8 cellular contexts compared by ENCODE assay signal in the genomic region with DNA sequence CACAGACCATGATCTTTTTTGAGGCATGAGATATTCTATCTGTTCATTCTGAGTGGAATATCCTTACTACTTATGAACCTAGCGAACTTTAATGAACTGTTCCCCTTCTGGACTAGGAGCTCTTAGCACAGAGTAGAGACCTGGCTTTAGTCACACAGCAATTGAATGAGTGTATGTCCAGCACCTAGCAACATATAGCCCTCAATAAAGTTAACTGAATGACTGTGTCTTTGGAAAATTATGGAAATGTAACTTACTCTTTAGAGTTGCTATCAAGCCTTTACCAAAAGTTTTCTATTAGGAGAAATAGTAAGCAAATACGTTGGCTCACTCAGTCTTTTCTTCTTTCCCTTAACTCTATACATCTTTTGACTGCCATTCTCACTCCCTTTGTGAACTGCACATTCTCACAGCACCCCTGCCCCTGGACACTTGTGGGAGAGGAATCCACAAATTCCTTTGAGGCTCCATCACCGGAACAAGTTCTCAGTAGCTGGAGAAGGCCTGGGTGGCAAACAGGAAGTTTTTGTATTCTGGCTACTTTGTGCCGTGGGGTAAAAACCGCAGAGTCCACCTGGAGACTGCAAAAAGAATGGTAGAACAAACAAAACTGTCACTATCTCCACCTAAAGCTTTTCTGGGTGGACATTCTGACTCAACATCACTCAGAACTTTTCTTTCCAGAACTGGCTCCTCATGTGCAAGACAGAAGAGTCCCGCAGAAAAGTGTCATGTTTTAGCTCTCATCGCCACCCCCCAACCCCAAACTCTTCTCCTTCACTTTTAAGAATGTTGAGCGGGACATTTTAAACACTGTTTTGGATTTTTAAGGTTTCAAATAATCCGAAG. TPM values are rescaled to one million over a fixed set of nuclear protein-coding genes. Genes with fewer than 3 reads are reported as not detected.
DNase-seq lines count a peak whose midpoint lies in the region; ATAC-seq and TF ChIP-seq lines count a peak whose summit lies in the region.

No MANE protein-coding gene starts in this region.

- H3K9me2 ChIP-seq in PC-9 (ENCODE audit: insufficient read depth) = no peaks in the 10 kb centered on the region

- peak overlapping the region; percentile 72 for H3K4me2 ChIP-seq in PC-9

- TSS peak; percentile 90 for BruUV-seq in PC-9 (replicated peaks; lab: Mats Ljungman, UMichigan)

- TF ChIP-seq CTCF in PC-9 (conservative IDR thresholded peaks at IDR 0.05) (no peak; the same call in 1 of the 2 replicates), coronary artery (IDR thresholded peaks at IDR 0.05) (no peak)

- H3K9ac ChIP-seq in muscle layer of colon (ENCODE audit: low read length) = peak overlapping the region; percentile 19

- CTCF ChIA-PET in PC-9 (lab: Charles Lee) = interaction anchor here (0.5 to 1.0 kb wide), 5 partner anchors 459 to 1690 kb away, joined by 3 to 9 read pairs (median 4); no protein-coding TSS in a partner anchor

- H3K79me2 ChIP-seq in PC-9 (ENCODE audit: low read depth) = peaks cover 32% of the 10 kb centered on the region

- intact Hi-C loops in PC-9 (cut with micrococcal nuclease; ENCODE audit: unreplicated experiment) = loop anchor here (1.0 to 5.0 kb wide), 3 partner anchors 87 to 854 kb away; no protein-coding TSS in a partner anchor

- H3K27me3 ChIP-seq in PC-9 (ENCODE audit: insufficient read depth, low read depth) (no peaks in the 10 kb centered on the region), muscle layer of colon (ENCODE audit: control insufficient read depth in 1 of 2, insufficient read depth in 2 of 2, low read length in 2 of 2) (no peaks in the 10 kb centered on the region)

- DNase-seq in ELF-1 (ENCODE audit: low read depth, low spot score) = peak; percentile 41
- peak; percentile 75 to 92 for DNase-seq in PC-9
- no peak for DNase-seq in coronary artery (ENCODE audit: low spot score)
- DNase-seq in stimulated activated CD4-positive, alpha-beta T cell treated with anti-CD3 and anti-CD28 coated beads, Interleukin-2, amount 100 ng/mL, for 48 hours = no peak
- no peak for DNase-seq in NCI-H446 (lab: John Stamatoyannopoulos, UW)

- no peak for ATAC-seq in GM21786 (IDR thresholded peaks at IDR 0.05; ENCODE audit: unreplicated experiment)
- no peak for ATAC-seq in GM21423 (IDR thresholded peaks at IDR 0.05; ENCODE audit: unreplicated experiment)

- peaks cover 23% of the 10 kb centered on the region for H3F3A ChIP-seq in PC-9 (ENCODE audit: insufficient read depth, low read depth)

- H3K36me3 ChIP-seq in PC-9 (ENCODE audit: low read depth) = peaks cover 19% of the 10 kb centered on the region
- no peaks in the 10 kb centered on the region for H3K36me3 ChIP-seq in muscle layer of colon (ENCODE audit: insufficient read depth, low read length)

- H3K4me1 ChIP-seq in PC-9 (replicated peaks; ENCODE audit: insufficient read depth) (peaks cover 37% of the 10 kb centered on the region), muscle layer of colon (ENCODE audit: insufficient read depth, low read length) (peaks cover 30% of the 10 kb centered on the region)

- H2AFZ ChIP-seq in PC-9 = peak overlapping the region; percentile 79

- H3K27ac ChIP-seq in PC-9 = peak overlapping the region; percentile 86
- peak overlapping the region; percentile 87 to 94 for H3K27ac ChIP-seq in coronary artery
- peak overlapping the region; percentile 53 for H3K27ac ChIP-seq in muscle layer of colon (ENCODE audit: low read depth, low read length)

- H4K20me1 ChIP-seq in PC-9 (ENCODE audit: insufficient read depth) = no peaks in the 10 kb centered on the region

- H3K4me3 ChIP-seq in PC-9 (peak overlapping the region; percentile 56), coronary artery (peak overlapping the region; percentile 79), muscle layer of colon (ENCODE audit: low read depth in 1 of 2, low read length in 2 of 2) (peak overlapping the region; percentile 28 to 58)

- POLR2A ChIA-PET in PC-9 (lab: Charles Lee; ENCODE audit: unreplicated experiment) = interaction anchor here (0.6 to 0.8 kb wide), 7 partner anchors 11 to 807 kb away, joined by 3 to 7 read pairs (median 5); no protein-coding TSS in a partner anchor

- H3K9me3 ChIP-seq in PC-9 (ENCODE audit: insufficient read depth, low read depth) (no peaks in the 10 kb centered on the region), muscle layer of colon (ENCODE audit: low read length) (no peaks in the 10 kb centered on the region)

RNA-seq across cellular contexts. Expression of a gene that starts 1.1 kb away (rescaled TPM):
- total RNA-seq in PC-9 (2021) = 139 and 180 TPM in 2 replicates

Comparison
In these comparisons a context has a peak if more than half of its experiments do, and no peak if none do; other contexts are left out.
1. DNase-seq: peak in ELF-1 (single experiment) and PC-9 (2 of 2); none in coronary artery (single experiment), stimulated activated CD4-positive, alpha-beta T cell treated with anti-CD3 and anti-CD28 coated beads, Interleukin-2, amount 100 ng/mL, for 48 hours (0 of 2) and NCI-H446 (0 of 2).
2. Peak in every context shown above with its lines, with median percentiles within 50 percentile points of each other: H3K27ac ChIP-seq and H3K4me3 ChIP-seq.